Comparison of ENCODE assay signal across 15 cellular contexts in genomic region chrX:74506310-74507115, GRCh38.
A peak's percentile ranks its signal among the peaks of the same experiment; 100 is the strongest.
DNase-seq lines count a peak whose midpoint lies in the region; ATAC-seq and TF ChIP-seq lines count a peak whose summit lies in the region.
"Had no signal": no experiment of that assay in that cellular context is flagged by ENCODE, and none has a peak within 500 bp of the region (broad histone marks: within the 10 kb centered on the region; RNA-seq: fewer than 3 reads in every experiment).

No MANE protein-coding gene starts in this region.

- TF ChIP-seq CTCF in lower lobe of right lung (IDR thresholded peaks at IDR 0.05), result no peak

- H3K36me3 ChIP-seq in lower lobe of right lung, result no peaks in the 10 kb centered on the region

- intact Hi-C loops in lower lobe of right lung (cut with DNase I), result no loop called here

- no peaks in the 10 kb centered on the region for H3K9me3 ChIP-seq in lower lobe of right lung

- DNase-seq in NAMALWA (ENCODE audit: low spot score) (peak; percentile 0), glomerular visceral epithelial cell (ENCODE audit: extremely low spot score) (no peak), lower lobe of right lung (no peak)
- no peak for DNase-seq in activated CD4-positive, alpha-beta T cell treated with anti-CD3 and anti-CD28 coated beads, Interleukin-2, amount 50 U/mL, for 48 hours
- no peak for DNase-seq in stimulated activated CD4-positive, alpha-beta T cell treated with anti-CD3 and anti-CD28 coated beads, Interleukin-4, amount 100 ng/mL, for 1 hour
- DNase-seq: activated gamma-delta T cell treated with Interleukin-2 at 50 U/mL for 16 hours; CD4-positive, CD25-positive, alpha-beta regulatory T cell; left cardiac atrium; NCI-H2029 had no signal

- no peaks in the 10 kb centered on the region for H3K4me1 ChIP-seq in lower lobe of right lung

- ATAC-seq in GM18511 (IDR thresholded peaks at IDR 0.05; ENCODE audit: unreplicated experiment) (peak; percentile 92), GM19468 (IDR thresholded peaks at IDR 0.05; ENCODE audit: extremely low read depth, unreplicated experiment) (peak; percentile 60), HG02943 (IDR thresholded peaks at IDR 0.05; ENCODE audit: low read depth, unreplicated experiment) (peak; percentile 83), lower lobe of right lung (no peak)
- ATAC-seq: left cardiac atrium had no signal

- H3K27me3 ChIP-seq in lower lobe of right lung (ENCODE audit: low read depth), result no peaks in the 10 kb centered on the region

- no peak overlapping the region for H3K27ac ChIP-seq in lower lobe of right lung
- H3K27ac ChIP-seq: parathyroid adenoma, RWPE1, VCaP had no signal

- no peak overlapping the region for H3K4me3 ChIP-seq in lower lobe of right lung

Comparison
In these comparisons a context has a peak if more than half of its experiments do, and no peak if none do; other contexts are left out.
1. ATAC-seq: peak in GM18511 (single experiment), GM19468 (single experiment) and HG02943 (single experiment); none in lower lobe of right lung (0 of 2).